ENCODE assay signal across 9 cellular contexts in genomic region chr11:71252434-71252781, GRCh38. TPM values are rescaled to one million over a fixed set of nuclear protein-coding genes. Genes with fewer than 3 reads are reported as not detected.
DNase-seq lines count a peak whose midpoint lies in the region; ATAC-seq and TF ChIP-seq lines count a peak whose summit lies in the region.
"Had no signal": no experiment of that assay in that cellular context is flagged by ENCODE, and none has a peak within 500 bp of the region (broad histone marks: within the 10 kb centered on the region; RNA-seq: fewer than 3 reads in every experiment).

SHANK2 (minus strand) TSS chr11:71252577; CDS start chr11:71147326, 105,251 bp downstream.

- ATAC-seq in GM18907 (IDR thresholded peaks at IDR 0.05; ENCODE audit: unreplicated experiment) (peak; percentile 27), GM21367 (IDR thresholded peaks at IDR 0.05; ENCODE audit: unreplicated experiment) (no peak), GM18505 (IDR thresholded peaks at IDR 0.05; ENCODE audit: unreplicated experiment) (no peak)

- DNase-seq in SW480 (ENCODE audit: low spot score), result peak; percentile 18
- DNase-seq in renal cortical epithelial cell (ENCODE audit: low read depth), result no peak
- DNase-seq in NCI-H1694 (lab: John Stamatoyannopoulos, UW), result no peak
- DNase-seq in NCI-H2196 treated with DMSO at 0.1 percent for 48 hours (lab: John Stamatoyannopoulos, UW; ENCODE audit: unreplicated experiment), result no peak

- peak within 1 kb of the TSS; percentile 82 for H3K4me3 ChIP-seq in iPS-11a (ENCODE audit: low read depth, low read length)

- TF ChIP-seq POLR2A in GM18505 (IDR thresholded peaks at IDR 0.05; ENCODE audit: borderline replicate concordance, extremely low read depth, insufficient read depth, insufficient read length), result no peak

RNA-seq across cellular contexts. Expression of gene SHANK2, which starts in this region (rescaled TPM):
- 13.7 and 65.9 TPM in 2 replicates for total RNA-seq in renal cortical epithelial cell
- total RNA-seq: M059J had no signal
